ENCODE assay signal across 16 cellular contexts in the genomic region with DNA sequence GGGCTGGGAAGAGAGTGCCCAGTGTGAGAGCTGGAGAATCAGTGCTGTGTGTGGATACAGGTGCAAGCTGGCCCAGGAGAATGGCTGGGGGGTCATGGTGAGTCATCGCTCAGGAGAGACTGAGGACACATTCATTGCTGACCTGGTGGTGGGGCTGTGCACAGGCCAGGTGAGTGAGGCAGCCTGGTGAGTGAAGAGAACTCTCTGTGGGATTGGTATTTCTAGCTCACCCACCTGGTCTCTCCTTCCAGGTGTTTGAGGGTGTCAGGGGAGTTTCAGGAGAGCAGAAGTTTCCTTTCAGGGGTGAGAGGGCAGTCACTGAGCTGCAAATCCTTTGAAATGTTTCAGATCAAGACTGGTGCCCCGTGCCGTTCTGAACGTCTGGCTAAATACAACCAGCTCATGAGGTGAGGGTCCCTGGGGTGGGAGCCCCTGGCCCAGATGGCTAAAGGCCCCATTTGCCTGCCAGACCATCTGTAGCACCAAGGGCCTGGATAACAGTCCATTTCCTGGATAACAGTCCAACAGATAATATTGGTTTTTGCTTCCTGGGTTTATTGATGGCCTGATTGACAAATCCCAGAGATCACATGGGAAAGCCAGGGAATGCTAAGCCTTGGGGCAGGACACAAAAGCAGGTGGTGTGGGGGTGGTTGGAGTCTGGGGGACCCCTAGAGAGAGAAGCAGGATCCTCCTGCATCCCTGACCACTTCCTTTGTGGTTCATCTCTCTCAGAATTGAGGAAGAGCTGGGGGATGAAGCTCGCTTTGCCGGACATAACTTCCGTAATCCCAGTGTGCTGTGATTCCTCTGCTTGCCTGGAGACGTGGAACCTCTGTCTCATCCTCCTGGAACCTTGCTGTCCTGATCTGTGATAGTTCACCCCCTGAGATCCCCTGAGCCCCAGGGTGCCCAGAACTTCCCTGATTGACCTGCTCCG. TPM values are rescaled to one million over a fixed set of nuclear protein-coding genes. Genes with fewer than 3 reads are reported as not detected.
DNase-seq lines count a peak whose midpoint lies in the region; ATAC-seq and TF ChIP-seq lines count a peak whose summit lies in the region.
"Had no signal": no experiment of that assay in that cellular context is flagged by ENCODE, and none has a peak within 500 bp of the region (broad histone marks: within the 10 kb centered on the region; RNA-seq: fewer than 3 reads in every experiment).

No MANE protein-coding gene starts in this region.

- H3K36me3 ChIP-seq in Peyer's patch: no peaks in the 10 kb centered on the region
- peaks cover 0 to 53% (median 8%) of the 10 kb centered on the region in 3 experiments for H3K36me3 ChIP-seq in naive thymus-derived CD4-positive, alpha-beta T cell (ENCODE audit: control insufficient read depth in 2 of 3, insufficient read depth in 3 of 3, low read length in 3 of 3)

- H3K4me1 ChIP-seq in Peyer's patch: peaks cover 3 to 42% (median 13%) of the 10 kb centered on the region in 4 donors
- peaks cover 8 to 12% of the 10 kb centered on the region in 2 donors for H3K4me1 ChIP-seq in naive thymus-derived CD4-positive, alpha-beta T cell (ENCODE audit: control insufficient read depth in 2 of 2, insufficient read depth in 2 of 2, low read length in 2 of 2)

- TF ChIP-seq CTCF in CD14-positive monocyte (IDR thresholded peaks at IDR 0.05) (no peak), Peyer's patch (IDR thresholded peaks at IDR 0.05) (no peak)

- no peak overlapping the region for H3K4me3 ChIP-seq in Peyer's patch
- H3K4me3 ChIP-seq in naive thymus-derived CD4-positive, alpha-beta T cell (ENCODE audit: low read length): no peak overlapping the region
- H3K4me3 ChIP-seq: skin epidermis had no signal

- no peaks in the 10 kb centered on the region for H3K9me3 ChIP-seq in Peyer's patch
- H3K9me3 ChIP-seq in naive thymus-derived CD4-positive, alpha-beta T cell (ENCODE audit: control insufficient read depth in 2 of 3, low read length in 3 of 3): no peaks in the 10 kb centered on the region

- H3K27me3 ChIP-seq in Peyer's patch: no peaks in the 10 kb centered on the region
- H3K27me3 ChIP-seq in naive thymus-derived CD4-positive, alpha-beta T cell (ENCODE audit: control insufficient read depth in 2 of 2, insufficient read depth in 2 of 2, low read length in 2 of 2): no peaks in the 10 kb centered on the region

- intact Hi-C loops in CD14-positive monocyte (cut with micrococcal nuclease): loop anchor here (5.0 kb wide), 3 partner anchors 170 to 190 kb away; a partner anchor contains a TSS
- intact Hi-C loops in naive thymus-derived CD4-positive, alpha-beta T cell (cut with micrococcal nuclease): no loop called here

- H3K36me3 Mint-ChIP-seq in CD14-positive monocyte: peaks cover 0 to 7% of the 10 kb centered on the region in 2 donors
- H3K36me3 Mint-ChIP-seq in naive thymus-derived CD4-positive, alpha-beta T cell: peaks cover 0 to 33% (median 9%) of the 10 kb centered on the region in 5 donors

- peak overlapping the region; percentile 67 to 92 for H3K4me3 Mint-ChIP-seq in CD14-positive monocyte
- H3K4me3 Mint-ChIP-seq in naive thymus-derived CD4-positive, alpha-beta T cell: no peak overlapping the region
- H3K4me3 Mint-ChIP-seq: CD8-positive, alpha-beta T cell; HFFc6 had no signal

- peaks cover 37% of the 10 kb centered on the region for H3K4me1 Mint-ChIP-seq in CD14-positive monocyte
- peaks cover 14 to 56% (median 22%) of the 10 kb centered on the region in 7 donors for H3K4me1 Mint-ChIP-seq in naive thymus-derived CD4-positive, alpha-beta T cell

- H3K27ac Mint-ChIP-seq in CD14-positive monocyte: peak overlapping the region in 4 of 7 donors; percentile 54 to 70 (median 64)
- peak overlapping the region in 5 of 9 donors; percentile 1 to 61 (median 32) for H3K27ac Mint-ChIP-seq in naive thymus-derived CD4-positive, alpha-beta T cell
- H3K27ac Mint-ChIP-seq: CD8-positive, alpha-beta T cell; HFFc6 had no signal

- no peak for ATAC-seq in naive thymus-derived CD4-positive, alpha-beta T cell
- ATAC-seq in HG02610 (IDR thresholded peaks at IDR 0.05; ENCODE audit: unreplicated experiment): no peak
- ATAC-seq: CD8-positive, alpha-beta T cell had no signal

- TF ChIP-seq POLR2A in GM19193 (IDR thresholded peaks at IDR 0.05; ENCODE audit: extremely low read depth, insufficient read depth, insufficient read length): peak; percentile 10
- no peak for TF ChIP-seq POLR2A in Peyer's patch (IDR thresholded peaks at IDR 0.05)

- CTCF ChIA-PET in naive thymus-derived CD4-positive, alpha-beta T cell (lab: Charles Lee): interaction anchor here (0.6 to 1.7 kb wide), 5 partner anchors 15 to 233 kb away, joined by 3 to 4 read pairs (median 3); a partner anchor contains a TSS

- peaks cover 43 to 51% (median 48%) of the 10 kb centered on the region in 3 donors for H3K27me3 Mint-ChIP-seq in CD14-positive monocyte (ENCODE audit: low read depth in 3 of 3)
- no peaks in the 10 kb centered on the region for H3K27me3 Mint-ChIP-seq in naive thymus-derived CD4-positive, alpha-beta T cell

- DNase-seq in CD14-positive monocyte (ENCODE audit: low spot score): no peak
- DNase-seq in Peyer's patch: no peak
- DNase-seq in naive thymus-derived CD4-positive, alpha-beta T cell: no peak
- DNase-seq in iPS-NIHi7 (ENCODE audit: extremely low spot score): no peak
- no peak for DNase-seq in NCI-H1105 treated with DMSO at 0.1 percent for 48 hours (lab: John Stamatoyannopoulos, UW)
- no peak for DNase-seq in NCI-H510A treated with DMSO at 0.1 percent for 48 hours (lab: John Stamatoyannopoulos, UW)
- DNase-seq: activated CD4-positive, alpha-beta T cell treated with anti-CD3 and anti-CD28 coated beads for 4 hours; activated naive CD4-positive, alpha-beta T cell treated with Interleukin-2 at 50 U/mL for 16 hours; HFFc6; NCI-H226; SIG-M5 had no signal

- peak overlapping the region in 3 of 4 donors; percentile 18 to 48 (median 39) for H3K27ac ChIP-seq in Peyer's patch
- no peak overlapping the region for H3K27ac ChIP-seq in naive thymus-derived CD4-positive, alpha-beta T cell (ENCODE audit: low read depth, low read length)

- POLR2A ChIA-PET in naive thymus-derived CD4-positive, alpha-beta T cell (lab: Charles Lee): interaction anchor here (1.5 to 23.3 kb wide), 2 partner anchors 16 to 20 kb away, joined by 6 to 367 read pairs; a partner anchor contains a TSS

- H3K9me3 Mint-ChIP-seq in CD14-positive monocyte: peaks cover 0 to 2% (median 0%) of the 10 kb centered on the region in 7 donors
- H3K9me3 Mint-ChIP-seq in naive thymus-derived CD4-positive, alpha-beta T cell: no peaks in the 10 kb centered on the region
- H3K9me3 Mint-ChIP-seq: CD8-positive, alpha-beta T cell; HFFc6 had no signal

RNA-seq across cellular contexts. Expression of a gene that starts 5.5 kb away (rescaled TPM):
- polyA plus RNA-seq in CD14-positive monocyte: under 1 TPM in 1 of 2 donors, not detected in 1; 0.40 TPM
- 100 to 1,000 TPM in 3 of 4 donors, 10 to 100 TPM in 1; 77.6 to 337 (median 125) TPM for total RNA-seq in Peyer's patch
- 10 to 100 TPM; 29.5 to 42.2 (median 34.4) TPM for total RNA-seq in naive thymus-derived CD4-positive, alpha-beta T cell
- 1 to 10 TPM in 1 of 2 donors, under 1 TPM in 1; 0.95 to 2.0 TPM for polyA plus RNA-seq in naive thymus-derived CD4-positive, alpha-beta T cell

RNA-seq across cellular contexts. Expression of a gene that starts 7.9 kb away (rescaled TPM):
- polyA plus RNA-seq in CD14-positive monocyte: under 1 TPM; 0.09 to 0.19 TPM
- total RNA-seq in Peyer's patch: 10 to 100 TPM in 2 of 4 donors, 1 to 10 TPM in 2; 4.6 to 11.7 (median 8.8) TPM
- 100 to 1,000 TPM in 3 of 5 experiments, 10 to 100 TPM in 2; 65.3 to 193 (median 178) TPM for total RNA-seq in naive thymus-derived CD4-positive, alpha-beta T cell
- polyA plus RNA-seq in naive thymus-derived CD4-positive, alpha-beta T cell: 10 to 100 TPM; 22.5 to 31.0 TPM

RNA-seq across cellular contexts. Expression of a gene that starts 17.6 kb away (rescaled TPM):
- 1 to 10 TPM; 4.9 to 5.1 TPM for polyA plus RNA-seq in CD14-positive monocyte
- 10 to 100 TPM in 1 of 4 donors, 1 to 10 TPM in 2, not detected in 1; 1.7 to 35.5 (median 3.0) TPM for total RNA-seq in Peyer's patch
- 10 to 100 TPM in 1 of 5 experiments, 1 to 10 TPM in 4; 6.6 to 12.1 (median 7.3) TPM for total RNA-seq in naive thymus-derived CD4-positive, alpha-beta T cell
- polyA plus RNA-seq in naive thymus-derived CD4-positive, alpha-beta T cell: 1 to 10 TPM; 4.5 to 5.4 TPM

RNA-seq across cellular contexts. Expression of a gene that starts 21.4 kb away (rescaled TPM):
- not detected for polyA plus RNA-seq in CD14-positive monocyte
- not detected for total RNA-seq in Peyer's patch
- total RNA-seq in naive thymus-derived CD4-positive, alpha-beta T cell: not detected
- not detected for polyA plus RNA-seq in naive thymus-derived CD4-positive, alpha-beta T cell
- total RNA-seq: CD8-positive, alpha-beta T cell; HFFc6; myocyte had no signal

RNA-seq across cellular contexts. Expression of a gene that starts 21.6 kb away (rescaled TPM):
- polyA plus RNA-seq in CD14-positive monocyte: 10 to 100 TPM; 19.1 to 24.2 TPM
- total RNA-seq in Peyer's patch: 100 to 1,000 TPM; 146 to 339 (median 156) TPM
- 100 to 1,000 TPM; 148 to 592 (median 362) TPM for total RNA-seq in naive thymus-derived CD4-positive, alpha-beta T cell
- polyA plus RNA-seq in naive thymus-derived CD4-positive, alpha-beta T cell: 100 to 1,000 TPM; 394 to 401 TPM

Comparison
In these comparisons a context has a peak if more than half of its experiments do, and no peak if none do; other contexts are left out.
1. H3K4me3 Mint-ChIP-seq: peak in CD14-positive monocyte (2 of 2); none in naive thymus-derived CD4-positive, alpha-beta T cell (0 of 10).
2. RNA of a gene that starts 7.9 kb away (total RNA-seq): 65.3 to 193 TPM in naive thymus-derived CD4-positive, alpha-beta T cell; 4.6 to 11.7 TPM in Peyer's patch; every median in the first group is over 4 times any median in the second.
3. intact Hi-C loops: an anchor here in CD14-positive monocyte (5.0 kb wide); none called in naive thymus-derived CD4-positive, alpha-beta T cell.